In the genomic region with DNA sequence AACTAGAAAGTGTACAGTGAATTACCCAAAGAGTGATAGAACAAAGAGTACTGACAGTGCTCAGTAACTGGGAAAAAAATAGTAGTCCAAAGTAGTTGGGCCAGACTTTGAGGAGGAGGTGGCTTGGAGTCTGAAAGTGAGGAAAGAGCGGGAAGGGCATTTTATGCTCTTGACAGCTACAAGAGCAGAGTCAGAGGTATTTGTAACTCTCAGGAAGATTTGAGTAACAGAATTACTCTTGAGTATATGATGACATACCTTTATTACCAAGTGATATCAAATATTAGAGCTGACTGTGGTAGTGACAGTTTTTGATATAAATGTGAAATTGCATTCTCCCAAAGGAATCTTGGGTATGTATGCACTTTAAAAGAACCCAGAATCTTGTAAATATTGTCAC, we compare ENCODE assay signal across 8 cellular contexts. TPM values are rescaled to one million over a fixed set of nuclear protein-coding genes. Genes with fewer than 3 reads are reported as not detected.
DNase-seq lines count a peak whose midpoint lies in the region; ATAC-seq, FAIRE-seq and TF ChIP-seq lines count a peak whose summit lies in the region.

No MANE protein-coding gene starts in this region.

- no peak for TF ChIP-seq CTCF in activated CD8-positive, alpha-beta T cell treated with anti-CD3 and anti-CD28 coated beads for 36 hours (IDR thresholded peaks at IDR 0.05)
- TF ChIP-seq CTCF in tibial artery (IDR thresholded peaks at IDR 0.05) (no peak), GM10266 (IDR thresholded peaks at IDR 0.05; ENCODE audit: control insufficient read depth, insufficient read depth, low read depth, missing control alignments) (no peak)

- H3K9me3 Mint-ChIP-seq in activated naive CD4-positive, alpha-beta T cell treated with anti-CD3 and anti-CD28 coated beads, Interleukin-2, amount 50 U/mL, for 24 hours, result no peaks in the 10 kb centered on the region
- no peaks in the 10 kb centered on the region for H3K9me3 Mint-ChIP-seq in activated CD8-positive, alpha-beta T cell treated with anti-CD3 and anti-CD28 coated beads for 36 hours

- peaks cover 77% of the 10 kb centered on the region for H3K4me1 Mint-ChIP-seq in activated naive CD4-positive, alpha-beta T cell treated with anti-CD3 and anti-CD28 coated beads, Interleukin-2, amount 50 U/mL, for 24 hours
- H3K4me1 Mint-ChIP-seq in activated CD8-positive, alpha-beta T cell treated with anti-CD3 and anti-CD28 coated beads for 36 hours (ENCODE audit: low read depth), result peaks cover 60% of the 10 kb centered on the region

- H3K4me1 ChIP-seq in iPS-15b (ENCODE audit: control insufficient read depth, insufficient read depth, low read length) (peaks cover 9% of the 10 kb centered on the region), tibial artery (peaks cover 0 to 60% (median 22%) of the 10 kb centered on the region in 4 donors)

- intact Hi-C loops in activated CD8-positive, alpha-beta T cell treated with anti-CD3 and anti-CD28 coated beads for 36 hours (cut with micrococcal nuclease), result loop anchor here (5.0 kb wide), 1 partner anchor 206 kb away; no protein-coding TSS in a partner anchor
- intact Hi-C loops in tibial artery (cut with DNase I; ENCODE audit: low total_unique reads), result no loop called here

- FAIRE-seq in frontal cortex (lab: Jason Lieb, UNC), result no peak

- no peaks in the 10 kb centered on the region for H3K27me3 ChIP-seq in iPS-15b (ENCODE audit: control insufficient read depth, insufficient read depth, low read length)
- H3K27me3 ChIP-seq in tibial artery, result no peaks in the 10 kb centered on the region

- H3K4me3 ChIP-seq in iPS-15b (ENCODE audit: low read depth, low read length) (peak overlapping the region; percentile 91), tibial artery (peak overlapping the region; percentile 84 to 99)

- H3K27ac Mint-ChIP-seq in activated naive CD4-positive, alpha-beta T cell treated with anti-CD3 and anti-CD28 coated beads, Interleukin-2, amount 50 U/mL, for 24 hours, result peak overlapping the region; percentile 53
- H3K27ac Mint-ChIP-seq in activated CD8-positive, alpha-beta T cell treated with anti-CD3 and anti-CD28 coated beads for 36 hours, result no peak overlapping the region

- H3K36me3 ChIP-seq in iPS-15b (ENCODE audit: control insufficient read depth, insufficient read depth, low read length) (no peaks in the 10 kb centered on the region), tibial artery (no peaks in the 10 kb centered on the region)

- H3K9me3 ChIP-seq in iPS-15b (ENCODE audit: control insufficient read depth, insufficient read depth, low read length), result no peaks in the 10 kb centered on the region
- H3K9me3 ChIP-seq in tibial artery, result no peaks in the 10 kb centered on the region

- CTCF ChIA-PET in activated CD8-positive, alpha-beta T cell treated with anti-CD3 and anti-CD28 coated beads for 36 hours (lab: Charles Lee), result interaction anchor here (1.0 to 1.1 kb wide), 2 partner anchors 10 to 73 kb away, joined by 3 read pairs; no protein-coding TSS in a partner anchor

- peak overlapping the region in 1 of 2 donors; percentile 99 for H3K27ac ChIP-seq in tibial artery

- H3K4me3 Mint-ChIP-seq in activated naive CD4-positive, alpha-beta T cell treated with anti-CD3 and anti-CD28 coated beads, Interleukin-2, amount 50 U/mL, for 24 hours, result peak overlapping the region; percentile 99
- peak overlapping the region; percentile 98 for H3K4me3 Mint-ChIP-seq in activated CD8-positive, alpha-beta T cell treated with anti-CD3 and anti-CD28 coated beads for 36 hours

- no peak overlapping the region for H3K9ac ChIP-seq in iPS-15b (ENCODE audit: low read depth, low read length)

- POLR2A ChIA-PET in activated CD8-positive, alpha-beta T cell treated with anti-CD3 and anti-CD28 coated beads for 36 hours (lab: Charles Lee), result no interaction called here

- peaks cover 3% of the 10 kb centered on the region for H3K36me3 Mint-ChIP-seq in activated naive CD4-positive, alpha-beta T cell treated with anti-CD3 and anti-CD28 coated beads, Interleukin-2, amount 50 U/mL, for 24 hours
- H3K36me3 Mint-ChIP-seq in activated CD8-positive, alpha-beta T cell treated with anti-CD3 and anti-CD28 coated beads for 36 hours (ENCODE audit: low read depth), result peaks cover 10% of the 10 kb centered on the region

- no peak for ATAC-seq in activated CD8-positive, alpha-beta T cell treated with anti-CD3 and anti-CD28 coated beads for 36 hours
- no peak for ATAC-seq in HG02840 (IDR thresholded peaks at IDR 0.05; ENCODE audit: low FRiP score, unreplicated experiment)

- no peaks in the 10 kb centered on the region for H3K27me3 Mint-ChIP-seq in activated naive CD4-positive, alpha-beta T cell treated with anti-CD3 and anti-CD28 coated beads, Interleukin-2, amount 50 U/mL, for 24 hours
- H3K27me3 Mint-ChIP-seq in activated CD8-positive, alpha-beta T cell treated with anti-CD3 and anti-CD28 coated beads for 36 hours, result no peaks in the 10 kb centered on the region

- DNase-seq in activated naive CD4-positive, alpha-beta T cell (lab: John Stamatoyannopoulos, UW), result no peak
- DNase-seq in activated CD8-positive, alpha-beta T cell treated with anti-CD3 and anti-CD28 coated beads for 36 hours, result no peak
- DNase-seq in tibial artery (no peak), frontal cortex (ENCODE audit: low spot score in 2 of 2) (no peak), GM10266 (ENCODE audit: extremely low spot score) (no peak)

RNA-seq across cellular contexts. Expression of a gene that starts 2.2 kb away (rescaled TPM):
- total RNA-seq in activated CD8-positive, alpha-beta T cell treated with anti-CD3 and anti-CD28 coated beads for 36 hours, result 10 to 100 TPM; 48.6 to 53.2 TPM
- total RNA-seq in frontal cortex, result 206 TPM
